Comparison of ENCODE assay signal across 18 cellular contexts in the genomic region with DNA sequence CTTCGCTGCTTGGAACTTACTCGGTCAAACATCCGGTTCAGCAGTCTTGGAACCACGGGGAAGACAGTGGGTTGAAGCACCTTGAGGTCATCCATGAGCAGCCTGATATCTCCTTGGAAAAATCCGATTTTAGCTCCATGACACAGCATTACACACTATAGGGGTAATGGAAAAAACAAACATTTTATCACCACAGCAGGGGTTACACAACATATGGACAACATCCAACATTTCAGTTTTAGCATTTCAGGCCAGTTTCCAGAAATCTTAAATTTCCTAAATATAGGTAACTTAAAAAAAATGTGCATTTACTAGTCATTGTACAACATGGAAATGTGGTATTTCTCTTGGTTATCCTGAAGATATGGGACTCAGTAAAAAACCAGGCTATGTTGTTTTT. TPM values are rescaled to one million over a fixed set of nuclear protein-coding genes. Genes with fewer than 3 reads are reported as not detected.
DNase-seq lines count a peak whose midpoint lies in the region; ATAC-seq, FAIRE-seq and TF ChIP-seq lines count a peak whose summit lies in the region.
"Had no signal": no experiment of that assay in that cellular context is flagged by ENCODE, and none has a peak within 500 bp of the region (broad histone marks: within the 10 kb centered on the region; RNA-seq: fewer than 3 reads in every experiment).

No MANE protein-coding gene starts in this region.

- no peak overlapping the region for H3K9ac ChIP-seq in liver (ENCODE audit: low read depth in 1 of 2, low read length in 2 of 2)
- H3K9ac ChIP-seq in HepG2 (ENCODE audit: insufficient read depth, low read depth, low read length): no peak overlapping the region

- TF ChIP-seq CTCF in liver (IDR thresholded peaks at IDR 0.05; ENCODE audit: low read depth, low read length, missing input control): no peak
- no peak for TF ChIP-seq CTCF in HepG2 (CRISPR knock-in tag; IDR thresholded peaks at IDR 0.05)
- TF ChIP-seq CTCF in fibroblast of mammary gland (conservative IDR thresholded peaks at IDR 0.05; ENCODE audit: control insufficient read depth, insufficient read depth, low read depth, low read length): no peak
- no peak for TF ChIP-seq CTCF in PC-9 (conservative IDR thresholded peaks at IDR 0.05)

- H4K20me1 ChIP-seq in HepG2 (ENCODE audit: insufficient read depth, low read length) (no peaks in the 10 kb centered on the region), PC-9 (ENCODE audit: insufficient read depth) (no peaks in the 10 kb centered on the region)

- H3K36me3 ChIP-seq in liver (ENCODE audit: control insufficient read depth in 4 of 4, insufficient read depth in 3 of 4, low read depth in 1 of 4, low read length in 3 of 4) (peaks cover 24 to 94% (median 90%) of the 10 kb centered on the region in 4 donors), HepG2 (replicated peaks in 1 of 2; ENCODE audit: control insufficient read depth in 1 of 2, insufficient read depth in 2 of 2, low read length in 2 of 2) (peaks cover 6 to 35% of the 10 kb centered on the region in 2 experiments; a peak in 4 of 5 replicates), PC-9 (ENCODE audit: low read depth) (no peaks in the 10 kb centered on the region)

- H3K79me2 ChIP-seq in HepG2 (ENCODE audit: insufficient read depth, low read length) (no peaks in the 10 kb centered on the region), PC-9 (ENCODE audit: low read depth) (no peaks in the 10 kb centered on the region)

- in situ Hi-C loops in HepG2 (cut with HindIII; ENCODE audit: extremely low pct_ligation_motif_present, low pct_unique_long_range_greater_than_20kb): no loop called here

- H3K9me3 ChIP-seq in liver (ENCODE audit: control insufficient read depth in 4 of 4, low read length in 3 of 4): no peaks in the 10 kb centered on the region
- H3K9me3 ChIP-seq in HepG2 (ENCODE audit: low read length): no peaks in the 10 kb centered on the region
- no peaks in the 10 kb centered on the region for H3K9me3 ChIP-seq in PC-9 (ENCODE audit: insufficient read depth, low read depth)
- H3K9me3 ChIP-seq: A549 had no signal

- no peaks in the 10 kb centered on the region for H3K4me1 ChIP-seq in liver (ENCODE audit: control insufficient read depth in 4 of 4, insufficient read depth in 4 of 4, low read length in 3 of 4)
- peaks cover 7% of the 10 kb centered on the region; the same call in 1 of the 2 replicates for H3K4me1 ChIP-seq in HepG2 (ENCODE audit: insufficient read depth, low read length)
- H3K4me1 ChIP-seq in PC-9 (replicated peaks; ENCODE audit: insufficient read depth): no peaks in the 10 kb centered on the region
- H3K4me1 ChIP-seq: A549 had no signal

- H3K4me2 ChIP-seq in HepG2 (ENCODE audit: low read depth, low read length) (no peak overlapping the region), PC-9 (no peak overlapping the region)
- H3K4me2 ChIP-seq: A549, GM23338 had no signal

- CTCF ChIA-PET in HepG2 (lab: Yijun Ruan, JAX; ENCODE audit: low intra/inter-chr PET ratio, low total read pairs): no interaction called here
- CTCF ChIA-PET in PC-9 (lab: Charles Lee): no interaction called here

- no peak for TF ChIP-seq POLR2A in HepG2 (IDR thresholded peaks at IDR 0.05; ENCODE audit: insufficient read depth in 1 of 2, low read depth in 2 of 2, low read length in 2 of 2)

- TF ChIP-seq EP300 in HepG2 (IDR thresholded peaks at IDR 0.05; ENCODE audit: low read depth in 2 of 2, low read length in 2 of 2): no peak
- no peak for TF ChIP-seq EP300 in HepG2 (CRISPR knock-in tag; IDR thresholded peaks at IDR 0.05; ENCODE audit: borderline replicate concordance)

- no peak for FAIRE-seq in HepG2 (lab: Jason Lieb, UNC)
- FAIRE-seq: A549, GM12878, H54 had no signal

- WGBS in liver: 88% methylated on average over 5 of the region's 5 CpGs
- 93% methylated on average over 4 of the region's 5 CpGs for WGBS in HepG2 (ENCODE audit: low lambda C conversion rate)

- no peaks in the 10 kb centered on the region for H3F3A ChIP-seq in PC-9 (ENCODE audit: insufficient read depth, low read depth)

- TF ChIP-seq RAD21 in liver (IDR thresholded peaks at IDR 0.05): no peak
- no peak for TF ChIP-seq RAD21 in HepG2 (CRISPR knock-in tag; IDR thresholded peaks at IDR 0.05)

- H3K27me3 ChIP-seq in liver (ENCODE audit: control insufficient read depth in 4 of 4, insufficient read depth in 4 of 4, low read length in 3 of 4) (no peaks in the 10 kb centered on the region), HepG2 (ENCODE audit: control insufficient read depth in 1 of 2, insufficient read depth in 2 of 2, low read length in 2 of 2) (no peaks in the 10 kb centered on the region), PC-9 (ENCODE audit: insufficient read depth, low read depth) (no peaks in the 10 kb centered on the region)

- H3K4me3 ChIP-seq in liver (ENCODE audit: low read depth in 1 of 3, low read length in 3 of 3): no peak overlapping the region
- H3K4me3 ChIP-seq in HepG2 (replicated peaks in 1 of 3; ENCODE audit: insufficient read depth in 1 of 3, low read depth in 2 of 3, low read length in 3 of 3): no peak overlapping the region
- H3K4me3 ChIP-seq in fibroblast of mammary gland (ENCODE audit: control insufficient read depth, low read depth, low read length): no peak overlapping the region
- no peak overlapping the region for H3K4me3 ChIP-seq in PC-9
- H3K4me3 ChIP-seq: A549, GM12878, GM23338 had no signal

- DNase-seq in HepG2 (ENCODE audit: low spot score) (no peak), fibroblast of mammary gland (ENCODE audit: low read depth) (peak; percentile 26), islet precursor cell (peak; percentile 29), SHP77 treated with DMSO at 0.1 percent for 48 hours (lab: John Stamatoyannopoulos, UW) (no peak), DMS79 (lab: John Stamatoyannopoulos, UW) (no peak), PC-9 (no peak)
- DNase-seq: AML-193; CD4-positive, alpha-beta memory T cell; DND-41; EL; HCEC 1CT had no signal

- ATAC-seq in HepG2 (no peak), GM21825 (IDR thresholded peaks at IDR 0.05; ENCODE audit: unreplicated experiment) (no peak)
- ATAC-seq: A549, GM12878, GM23338 had no signal

- intact Hi-C loops in HepG2 (cut with micrococcal nuclease; ENCODE audit: unreplicated experiment) (no loop called here), PC-9 (cut with micrococcal nuclease; ENCODE audit: unreplicated experiment) (no loop called here)

- H3K27ac ChIP-seq in liver (ENCODE audit: low read depth in 1 of 2, low read length in 2 of 2) (peak overlapping the region in 1 of 2 donors; percentile 9), HepG2 (ENCODE audit: extremely low read length, insufficient read depth, low read length) (no peak overlapping the region), PC-9 (no peak overlapping the region)
- H3K27ac ChIP-seq: 22Rv1, A549 had no signal

- no peaks in the 10 kb centered on the region for H3K9me2 ChIP-seq in PC-9 (ENCODE audit: insufficient read depth)

- H2AFZ ChIP-seq in HepG2 (ENCODE audit: low read length) (no peak overlapping the region), PC-9 (no peak overlapping the region)
- H2AFZ ChIP-seq: GM23338 had no signal

- POLR2A ChIA-PET in HepG2 (lab: Yijun Ruan, JAX): no interaction called here
- POLR2A ChIA-PET in PC-9 (lab: Charles Lee; ENCODE audit: unreplicated experiment): no interaction called here

- BruUV-seq in HepG2 (replicated peaks; lab: Mats Ljungman, UMichigan) (no TSS peak), PC-9 (replicated peaks; lab: Mats Ljungman, UMichigan) (no TSS peak)

RNA-seq across cellular contexts. Expression of a gene that starts 34.4 kb away (rescaled TPM):
- 10 to 100 TPM in 1 of 2 donors, 1 to 10 TPM in 1; 1.3 to 22.0 TPM for total RNA-seq in liver
- 1 to 10 TPM; 1.2 to 2.4 TPM for polyA plus RNA-seq in liver
- 35.8 and 39.5 TPM in 2 replicates for total RNA-seq in HepG2 (2016; rRNA removed; fragmentation: Illumina TruSeq; extraction: Trizol)
- 8.2 and 10.1 TPM in 2 replicates for total RNA-seq in HepG2 (2016; cell fraction: cytosol; rRNA removed; fragmentation: Illumina TruSeq; extraction: Trizol; ENCODE audit: low read depth)
- total RNA-seq in HepG2 (2016; cell fraction: insoluble cytoplasmic fraction; rRNA removed; fragmentation: Illumina TruSeq; extraction: Trizol): 38.2 and 42.4 TPM in 2 replicates
- 16.6 and 20.5 TPM in 2 replicates for total RNA-seq in HepG2 (2016; cell fraction: membrane; rRNA removed; fragmentation: Illumina TruSeq; extraction: Trizol)
- 39.9 and 48.4 TPM in 2 replicates for total RNA-seq in HepG2 (2016; cell fraction: nucleus; rRNA removed; fragmentation: Illumina TruSeq; extraction: Trizol)
- polyA plus RNA-seq in HepG2 (2011; rRNA removed): 9.4 and 11.7 TPM in 2 replicates
- 2.8 and 3.0 TPM in 2 replicates for polyA plus RNA-seq in HepG2 (2011; cell fraction: cytosol; rRNA removed)
- polyA plus RNA-seq in HepG2 (2011; cell fraction: nucleus; rRNA removed): 10.6 and 11.4 TPM in 2 replicates
- 5.6 and 13.7 TPM in 2 replicates for polyA plus RNA-seq in HepG2 (2012)
- polyA plus RNA-seq in HepG2 (2016; cell fraction: cytosol; fragmentation: Illumina TruSeq; extraction: Trizol; ENCODE audit: low read depth): 9.4 and 9.6 TPM in 2 replicates
- 39.3 and 43.6 TPM in 2 replicates for polyA plus RNA-seq in HepG2 (2016; cell fraction: insoluble cytoplasmic fraction; fragmentation: Illumina TruSeq; extraction: Trizol; ENCODE audit: low read depth)
- polyA plus RNA-seq in HepG2 (2016; cell fraction: membrane; fragmentation: Illumina TruSeq; extraction: Trizol; ENCODE audit: low read depth): 10.5 and 12.6 TPM in 2 replicates
- polyA plus RNA-seq in HepG2 (2016; cell fraction: nucleus; fragmentation: Illumina TruSeq; extraction: Trizol; ENCODE audit: insufficient read depth, low read depth): 79.2 and 84.0 TPM in 2 replicates
- 2.0 and 3.8 TPM in 2 replicates for polyA minus RNA-seq in HepG2 (2011; rRNA and poly(A)+ RNA removed; ENCODE audit: low replicate concordance)
- 3.2 and 3.7 TPM in 2 replicates for polyA minus RNA-seq in HepG2 (2011; cell fraction: cytosol; rRNA and poly(A)+ RNA removed)
- polyA minus RNA-seq in HepG2 (2011; cell fraction: nucleus; rRNA and poly(A)+ RNA removed): 21.8 and 22.4 TPM in 2 replicates
- 25.5 and 47.7 TPM in 2 replicates for total RNA-seq in PC-9 (2021)

RNA-seq across cellular contexts. Expression of a gene that starts 57.5 kb away (rescaled TPM):
- total RNA-seq in liver (1,000 to 10,000 TPM in 1 of 2 donors, 100 to 1,000 TPM in 1; 210 to 2,226 TPM), HepG2 (2016; rRNA removed; fragmentation: Illumina TruSeq; extraction: Trizol) (29.8 and 38.2 TPM in 2 replicates), PC-9 (2021) (50.1 and 96.6 TPM in 2 replicates)
- polyA plus RNA-seq in liver (1,000 to 10,000 TPM in 1 of 2 donors, 100 to 1,000 TPM in 1; 704 to 1,052 TPM), HepG2 (2011; rRNA removed) (10.0 and 14.3 TPM in 2 replicates)
- 5.1 and 5.5 TPM in 2 replicates for total RNA-seq in HepG2 (2016; cell fraction: cytosol; rRNA removed; fragmentation: Illumina TruSeq; extraction: Trizol; ENCODE audit: low read depth)
- 27.7 and 32.5 TPM in 2 replicates for total RNA-seq in HepG2 (2016; cell fraction: insoluble cytoplasmic fraction; rRNA removed; fragmentation: Illumina TruSeq; extraction: Trizol)
- total RNA-seq in HepG2 (2016; cell fraction: membrane; rRNA removed; fragmentation: Illumina TruSeq; extraction: Trizol): 15.6 and 17.1 TPM in 2 replicates
- 33.0 and 35.9 TPM in 2 replicates for total RNA-seq in HepG2 (2016; cell fraction: nucleus; rRNA removed; fragmentation: Illumina TruSeq; extraction: Trizol)
- 5.5 and 11.2 TPM in 2 replicates for polyA plus RNA-seq in HepG2 (2011; cell fraction: cytosol; rRNA removed)
- 10.0 and 18.6 TPM in 2 replicates for polyA plus RNA-seq in HepG2 (2011; cell fraction: nucleus; rRNA removed)
- 8.5 and 20.6 TPM in 2 replicates for polyA plus RNA-seq in HepG2 (2012)
- polyA plus RNA-seq in HepG2 (2016; cell fraction: cytosol; fragmentation: Illumina TruSeq; extraction: Trizol; ENCODE audit: low read depth): 3.5 and 4.7 TPM in 2 replicates
- 31.0 and 31.7 TPM in 2 replicates for polyA plus RNA-seq in HepG2 (2016; cell fraction: insoluble cytoplasmic fraction; fragmentation: Illumina TruSeq; extraction: Trizol; ENCODE audit: low read depth)
- 10.4 and 12.2 TPM in 2 replicates for polyA plus RNA-seq in HepG2 (2016; cell fraction: membrane; fragmentation: Illumina TruSeq; extraction: Trizol; ENCODE audit: low read depth)
- polyA plus RNA-seq in HepG2 (2016; cell fraction: nucleus; fragmentation: Illumina TruSeq; extraction: Trizol; ENCODE audit: insufficient read depth, low read depth): 44.4 and 47.7 TPM in 2 replicates
- polyA minus RNA-seq in HepG2 (2011; rRNA and poly(A)+ RNA removed; ENCODE audit: low replicate concordance): 14.8 and 18.9 TPM in 2 replicates
- 11.4 and 23.7 TPM in 2 replicates for polyA minus RNA-seq in HepG2 (2011; cell fraction: cytosol; rRNA and poly(A)+ RNA removed)
- 11.5 and 23.1 TPM in 2 replicates for polyA minus RNA-seq in HepG2 (2011; cell fraction: nucleus; rRNA and poly(A)+ RNA removed)

Comparison
In these comparisons a context has a peak if more than half of its experiments do, and no peak if none do; other contexts are left out.
1. DNase-seq: peak in fibroblast of mammary gland (single experiment) and islet precursor cell (single experiment); none in HepG2 (single experiment), SHP77 treated with DMSO at 0.1 percent for 48 hours (single experiment), DMS79 (single experiment) and PC-9 (0 of 2).